20 cellular contexts compared by ENCODE assay signal in the genomic region with DNA sequence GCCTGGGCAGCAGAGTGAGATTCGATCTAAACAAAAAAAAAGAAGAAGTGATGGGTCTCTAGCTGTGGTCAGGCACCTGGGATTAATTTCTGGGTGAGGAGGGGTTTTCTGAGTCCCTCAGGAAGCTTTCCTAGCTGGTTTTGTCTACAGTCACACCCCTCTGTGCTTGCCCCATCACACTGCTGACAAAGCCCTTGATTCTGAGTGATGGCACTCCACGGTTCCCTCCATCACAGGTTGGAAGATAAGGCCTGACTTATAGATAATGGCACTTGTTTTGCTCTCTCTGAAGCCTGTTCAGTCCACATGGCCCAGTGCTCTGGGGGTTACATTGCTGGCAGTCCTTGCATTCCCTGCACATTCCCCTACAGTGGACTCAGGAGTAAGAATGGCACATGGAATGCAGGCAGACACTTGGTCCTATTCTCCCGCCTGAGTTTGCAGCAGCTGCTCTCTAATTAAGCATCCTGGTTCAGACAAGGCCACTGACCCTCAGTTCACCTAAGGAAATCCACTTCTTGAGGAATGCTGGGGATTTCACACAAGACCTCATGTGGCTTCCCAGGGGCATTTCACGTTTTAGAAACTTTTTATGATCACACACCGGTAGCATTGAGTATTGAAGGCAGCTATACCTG.
A peak's percentile ranks its signal among the peaks of the same experiment; 100 is the strongest.
DNase-seq lines count a peak whose midpoint lies in the region; ATAC-seq, FAIRE-seq and TF ChIP-seq lines count a peak whose summit lies in the region.
"Had no signal": no experiment of that assay in that cellular context is flagged by ENCODE, and none has a peak within 500 bp of the region (broad histone marks: within the 10 kb centered on the region; RNA-seq: fewer than 3 reads in every experiment).

No MANE protein-coding gene starts in this region.

- H3K27me3 ChIP-seq in IMR-90 (ENCODE audit: control insufficient read depth, insufficient read depth, low read length) (peaks cover 2% of the 10 kb centered on the region; the same call in 1 of the 2 replicates), H1 (replicated peaks in 1 of 4; ENCODE audit: control insufficient read depth in 3 of 4, extremely low read depth in 1 of 4, insufficient read depth in 3 of 4, low read length in 3 of 4) (no peaks in the 10 kb centered on the region), mesenchymal stem cell (ENCODE audit: control insufficient read depth in 1 of 2, insufficient read depth in 1 of 2, low read length in 2 of 2) (peaks cover 0 to 18% of the 10 kb centered on the region in 2 experiments)
- H3K27me3 ChIP-seq: upper lobe of left lung had no signal

- no peaks in the 10 kb centered on the region; the same call in 1 of the 2 replicates for H3K9me3 ChIP-seq in IMR-90 (ENCODE audit: control insufficient read depth, insufficient read depth, low read length)
- H3K9me3 ChIP-seq in H1 (ENCODE audit: insufficient read depth in 2 of 2, low read depth in 1 of 2, low read length in 1 of 2) = no peaks in the 10 kb centered on the region
- H3K9me3 ChIP-seq in mesenchymal stem cell (ENCODE audit: control insufficient read depth, low read length) = no peaks in the 10 kb centered on the region
- H3K9me3 ChIP-seq: upper lobe of left lung had no signal

- BruUV-seq in IMR-90 (replicated peaks; lab: Mats Ljungman, UMichigan) = no TSS peak
- BruUV-seq in Calu3 (replicated peaks; lab: Mats Ljungman, UMichigan) = no TSS peak

- H2AK5ac ChIP-seq in IMR-90 (ENCODE audit: low read depth, low read length) (no peak overlapping the region), H1 (ENCODE audit: low read depth, low read length) (no peak overlapping the region), mesenchymal stem cell (ENCODE audit: low read length, severe bottlenecking) (peak overlapping the region; percentile 97)

- WGBS in IMR-90 (ENCODE audit: extremely low coverage in 2 of 2, insufficient read length in 1 of 2), 2 experiments = 57% methylated on average over 2 of the region's 5 CpGs; no CpG with 5 or more reads in 1 of the 2 experiments
- WGBS in H1 (ENCODE audit: extremely low coverage in 1 of 2, insufficient coverage in 1 of 2, insufficient read length in 1 of 2, insufficient replicate concordance in 2 of 2, low coverage in 1 of 2, low lambda C conversion rate in 2 of 2, missing lambda C conversion rate in 1 of 2), 2 experiments = 82% methylated on average over 5 of the region's 5 CpGs; no CpG with 5 or more reads in 1 of the 2 experiments
- WGBS in mesenchymal stem cell = 34% methylated on average over 5 of the region's 5 CpGs

- ATAC-seq in IMR-90 (ENCODE audit: low read depth) = 0 out of 2 replicates have a peak, but pooled peaks have one; percentile 14
- no peak for ATAC-seq in HG03045 (IDR thresholded peaks at IDR 0.05; ENCODE audit: unreplicated experiment)
- no peak for ATAC-seq in GM18520 (IDR thresholded peaks at IDR 0.05; ENCODE audit: unreplicated experiment)

- no peak overlapping the region for H3K23ac ChIP-seq in IMR-90 (ENCODE audit: low read depth, low read length)
- no peak overlapping the region for H3K23ac ChIP-seq in H1 (ENCODE audit: insufficient read length)
- no peak overlapping the region for H3K23ac ChIP-seq in mesenchymal stem cell (ENCODE audit: low read length in 2 of 2)

- H3K36me3 ChIP-seq in IMR-90 (ENCODE audit: control insufficient read depth, insufficient read depth, low read length) (no peaks in the 10 kb centered on the region), H1 (ENCODE audit: control insufficient read depth in 2 of 4, insufficient read depth in 4 of 4, low read length in 3 of 4) (no peaks in the 10 kb centered on the region), mesenchymal stem cell (ENCODE audit: control insufficient read depth in 1 of 2, insufficient read depth in 2 of 2, low read depth in 1 of 2, low read length in 2 of 2) (no peaks in the 10 kb centered on the region)
- H3K36me3 ChIP-seq: upper lobe of left lung had no signal

- H3K9ac ChIP-seq in IMR-90 (ENCODE audit: low read depth, low read length) = no peak overlapping the region
- H3K9ac ChIP-seq in H1 (replicated peaks in 1 of 4; ENCODE audit: extremely low read depth in 1 of 4, low read depth in 3 of 4, low read length in 3 of 4) = no peak overlapping the region
- H3K9ac ChIP-seq in mesenchymal stem cell (ENCODE audit: low read length) = no peak overlapping the region
- H3K9ac ChIP-seq: parathyroid adenoma had no signal

- intact Hi-C loops in IMR-90 (cut with micrococcal nuclease) (no loop called here), Calu3 (cut with micrococcal nuclease; ENCODE audit: unreplicated experiment) (no loop called here)

- H3K36me3 Mint-ChIP-seq in Calu3 (ENCODE audit: insufficient read depth, unreplicated experiment) = no peaks in the 10 kb centered on the region

- H4K8ac ChIP-seq in IMR-90 (ENCODE audit: low read depth in 2 of 2, low read length in 2 of 2) = no peak overlapping the region
- no peak overlapping the region for H4K8ac ChIP-seq in H1 (ENCODE audit: extremely low read depth, insufficient read depth, low read length)
- H4K8ac ChIP-seq in mesenchymal stem cell (ENCODE audit: low read length) = no peak overlapping the region

- dilution Hi-C loops in IMR-90 (cut with HindIII; ENCODE audit: low sequenced_read_pairs, unreplicated experiment) = no loop called here

- H4K91ac ChIP-seq in IMR-90 (ENCODE audit: insufficient read depth, low read depth, low read length) (no peak overlapping the region), H1 (replicated peaks; ENCODE audit: insufficient read length, low read length) (no peak overlapping the region), mesenchymal stem cell (ENCODE audit: low read length) (peak overlapping the region; percentile 28)

- no peaks in the 10 kb centered on the region for H4K20me1 ChIP-seq in IMR-90 (ENCODE audit: insufficient read depth, low read length)
- no peaks in the 10 kb centered on the region for H4K20me1 ChIP-seq in H1 (replicated peaks in 1 of 2; ENCODE audit: control insufficient read depth in 1 of 2, insufficient read depth in 2 of 2, low read length in 2 of 2)

- H3K4me1 ChIP-seq in IMR-90 (ENCODE audit: control insufficient read depth, insufficient read depth, low read length) = no peaks in the 10 kb centered on the region
- no peaks in the 10 kb centered on the region for H3K4me1 ChIP-seq in H1 (replicated peaks in 1 of 4; ENCODE audit: control insufficient read depth in 3 of 4, insufficient read depth in 4 of 4, low read length in 3 of 4)
- H3K4me1 ChIP-seq in mesenchymal stem cell (ENCODE audit: control insufficient read depth, insufficient read depth, low read depth, low read length) = peaks cover 10% of the 10 kb centered on the region
- H3K4me1 ChIP-seq: parathyroid adenoma, upper lobe of left lung had no signal

- TF ChIP-seq CTCF in AG04449 (IDR thresholded peaks at IDR 0.05; ENCODE audit: insufficient read depth, low read length, missing control alignments) (no peak), IMR-90 (conservative IDR thresholded peaks at IDR 0.05; ENCODE audit: low read depth, low read length) (no peak), H1 (IDR thresholded peaks at IDR 0.05; ENCODE audit: control extremely low read depth in 1 of 3, insufficient read depth in 1 of 3, low read depth in 1 of 3, low read length in 3 of 3) (no peak), Calu3 (IDR thresholded peaks at IDR 0.05; ENCODE audit: unreplicated experiment) (no peak)

- H3K79me2 ChIP-seq in H1 (ENCODE audit: control insufficient read depth in 1 of 2, insufficient read depth in 2 of 2, low read length in 2 of 2) = no peaks in the 10 kb centered on the region
- H3K79me2 ChIP-seq: parathyroid adenoma had no signal

- no peak for FAIRE-seq in H1 (lab: Jason Lieb, UNC)
- FAIRE-seq: endothelial cell of umbilical vein, GM12891 had no signal

- no peak overlapping the region for H2AK9ac ChIP-seq in IMR-90 (replicated peaks; ENCODE audit: low read depth, low read length, poor library complexity)

- H3K4me2 ChIP-seq in IMR-90 (ENCODE audit: low read depth, low read length) = no peak overlapping the region
- no peak overlapping the region for H3K4me2 ChIP-seq in H1 (ENCODE audit: insufficient read depth in 1 of 2, low read depth in 2 of 2, low read length in 2 of 2)
- H3K4me2 ChIP-seq in mesenchymal stem cell (ENCODE audit: low read length, poor library complexity, severe bottlenecking) = no peak overlapping the region

- H3K9me1 ChIP-seq in IMR-90 (ENCODE audit: insufficient read depth, low read length) = no peaks in the 10 kb centered on the region

- H3K9me3 Mint-ChIP-seq in Calu3 (ENCODE audit: low read depth, unreplicated experiment) = no peaks in the 10 kb centered on the region
- H3K9me3 Mint-ChIP-seq: activated CD4-positive, alpha-beta memory T cell treated with anti-CD3 and anti-CD28 coated beads, Interleukin-2, amount 10 ng/mL, durations not matched to agents 7 days and 5 days; central memory CD8-positive, alpha-beta T cell had no signal

- no peak overlapping the region for H2BK5ac ChIP-seq in IMR-90 (ENCODE audit: low read depth, low read length, poor library complexity, severe bottlenecking)
- no peak overlapping the region for H2BK5ac ChIP-seq in H1 (ENCODE audit: low read depth, low read length)
- peak overlapping the region; percentile 95 for H2BK5ac ChIP-seq in mesenchymal stem cell (ENCODE audit: low read depth, low read length, poor library complexity, severe bottlenecking)

- in situ Hi-C loops in IMR-90 (cut with MboI; ENCODE audit: low sequenced_read_pairs) = no loop called here

- no peaks in the 10 kb centered on the region for H3K4me1 Mint-ChIP-seq in Calu3 (ENCODE audit: low read depth, unreplicated experiment)
- H3K4me1 Mint-ChIP-seq: activated CD4-positive, alpha-beta memory T cell treated with anti-CD3 and anti-CD28 coated beads, Interleukin-2, amount 10 ng/mL, durations not matched to agents 7 days and 5 days had no signal

- POLR2A ChIA-PET in AG04449 (lab: Yijun Ruan, JAX) = interaction anchor here (1.1 kb wide), 1 partner anchor 14 kb away, joined by 4 read pairs; no protein-coding TSS in a partner anchor
- POLR2A ChIA-PET in IMR-90 (lab: Charles Lee; ENCODE audit: unreplicated experiment) = no interaction called here
- POLR2A ChIA-PET in H1 (lab: Charles Lee; ENCODE audit: partially characterized antibody) = no interaction called here

- peak; percentile 89 for DNase-seq in AG04449 (ENCODE audit: low read depth, low spot score)
- DNase-seq in IMR-90 = peak; percentile 13
- DNase-seq in H1 (ENCODE audit: low read depth in 1 of 2, low spot score in 2 of 2) = no peak
- DNase-seq in mesenchymal stem cell = peak; percentile 48
- DNase-seq in Calu3 = no peak
- DNase-seq in epidermal melanocyte (ENCODE audit: insufficient read length, low spot score) = no peak
- DNase-seq: activated CD4-positive, alpha-beta memory T cell treated with anti-CD3 and anti-CD28 coated beads, Interleukin-2, amount 10 ng/mL, durations not matched to agents 7 days and 5 days; activated effector memory CD4-positive, alpha-beta T cell treated with anti-CD3 and anti-CD28 coated beads, Interleukin-2, amount 50 U/mL, for 16 hours; DND-41; Kasumi-1; NCI-H1930; NCI-H748 treated with DMSO at 0.1 percent for 48 hours; SHP77; upper lobe of left lung had no signal

- H3K14ac ChIP-seq in IMR-90 (replicated peaks; ENCODE audit: low read depth, low read length) = no peak overlapping the region
- no peak overlapping the region for H3K14ac ChIP-seq in H1 (ENCODE audit: insufficient read length)
- H3K14ac ChIP-seq in mesenchymal stem cell (ENCODE audit: low read length in 2 of 2) = no peak overlapping the region

- H3K18ac ChIP-seq in IMR-90 (ENCODE audit: low read depth, low read length) (no peak overlapping the region; the same call in 1 of the 2 replicates), H1 (ENCODE audit: extremely low read depth, low read length) (no peak overlapping the region), mesenchymal stem cell (ENCODE audit: low read depth in 1 of 2, low read length in 2 of 2) (no peak overlapping the region)

- no peak for TF ChIP-seq POLR2A in IMR-90 (IDR thresholded peaks at IDR 0.05; ENCODE audit: low read depth, low read length)
- TF ChIP-seq POLR2A in H1 (IDR thresholded peaks at IDR 0.05; ENCODE audit: control extremely low read depth in 1 of 2, low read depth in 2 of 2, low read length in 2 of 2) = no peak

- H2BK12ac ChIP-seq in H1 (ENCODE audit: low read depth, low read length) (no peak overlapping the region), mesenchymal stem cell (ENCODE audit: low read length in 2 of 2) (peak overlapping the region in 1 of 2 experiments; percentile 28)

- H3K4me3 ChIP-seq in AG04449 (ENCODE audit: low read depth, low read length) (no peak overlapping the region), IMR-90 (ENCODE audit: insufficient read depth, low read depth, low read length) (no peak overlapping the region), H1 (ENCODE audit: extremely low read depth in 1 of 4, insufficient read depth in 2 of 4, low read depth in 3 of 4, low read length in 4 of 4) (no peak overlapping the region), mesenchymal stem cell (ENCODE audit: insufficient read depth in 1 of 2, low read depth in 1 of 2, low read length in 2 of 2) (no peak overlapping the region)
- H3K4me3 ChIP-seq: upper lobe of left lung had no signal

- no peak overlapping the region for H3K27ac ChIP-seq in IMR-90 (ENCODE audit: insufficient read depth, low read length)
- H3K27ac ChIP-seq in H1 (ENCODE audit: low read depth, low read length) = no peak overlapping the region
- H3K27ac ChIP-seq in mesenchymal stem cell (ENCODE audit: low read length, poor library complexity, severe bottlenecking) = peak overlapping the region; percentile 91
- H3K27ac ChIP-seq: parathyroid adenoma, upper lobe of left lung had no signal

- no peak overlapping the region for H2BK15ac ChIP-seq in IMR-90 (ENCODE audit: low read depth, low read length)
- H2BK15ac ChIP-seq in H1 (ENCODE audit: low read length) = no peak overlapping the region
- H2BK15ac ChIP-seq in mesenchymal stem cell (ENCODE audit: low read depth, poor library complexity, severe bottlenecking) = no peak overlapping the region

- H3K27ac Mint-ChIP-seq in Calu3 (ENCODE audit: unreplicated experiment) = no peak overlapping the region
- H3K27ac Mint-ChIP-seq: activated CD4-positive, alpha-beta memory T cell treated with anti-CD3 and anti-CD28 coated beads, Interleukin-2, amount 10 ng/mL, durations not matched to agents 7 days and 5 days had no signal

- H3K4me3 Mint-ChIP-seq in Calu3 (ENCODE audit: low read depth, unreplicated experiment) = no peak overlapping the region
- H3K4me3 Mint-ChIP-seq: activated CD4-positive, alpha-beta memory T cell treated with anti-CD3 and anti-CD28 coated beads, Interleukin-2, amount 10 ng/mL, durations not matched to agents 7 days and 5 days; central memory CD8-positive, alpha-beta T cell had no signal

- H2AFZ ChIP-seq in IMR-90 (replicated peaks; ENCODE audit: low read length, poor library complexity) (no peak overlapping the region), H1 (ENCODE audit: low read length) (no peak overlapping the region), mesenchymal stem cell (ENCODE audit: low read depth, low read length) (no peak overlapping the region)
- H2AFZ ChIP-seq: parathyroid adenoma had no signal

- no peak for TF ChIP-seq EP300 in H1 (IDR thresholded peaks at IDR 0.05; ENCODE audit: borderline replicate concordance in 1 of 2, low read depth in 2 of 2, low read length in 2 of 2)

- H2BK20ac ChIP-seq in IMR-90 (ENCODE audit: low read depth, low read length) (no peak overlapping the region), H1 (ENCODE audit: low read length) (no peak overlapping the region)

- H3K4ac ChIP-seq in IMR-90 (ENCODE audit: low read depth, low read length) (no peak overlapping the region), H1 (replicated peaks; ENCODE audit: insufficient read length, low read depth, low read length) (no peak overlapping the region), mesenchymal stem cell (ENCODE audit: low read depth in 1 of 2, low read length in 2 of 2) (no peak overlapping the region)

- H3K79me1 ChIP-seq in IMR-90 (ENCODE audit: low read depth in 1 of 2, low read length in 2 of 2) (no peaks in the 10 kb centered on the region), H1 (ENCODE audit: low read depth, low read length) (no peaks in the 10 kb centered on the region), mesenchymal stem cell (replicated peaks; ENCODE audit: low read length, poor library complexity, severe bottlenecking) (no peaks in the 10 kb centered on the region)

- H3K27me3 Mint-ChIP-seq in Calu3 (ENCODE audit: unreplicated experiment) = no peaks in the 10 kb centered on the region
- H3K27me3 Mint-ChIP-seq: activated CD4-positive, alpha-beta memory T cell treated with anti-CD3 and anti-CD28 coated beads, Interleukin-2, amount 10 ng/mL, durations not matched to agents 7 days and 5 days; central memory CD8-positive, alpha-beta T cell had no signal

- CTCF ChIA-PET in AG04449 (lab: Yijun Ruan, JAX) = no interaction called here
- CTCF ChIA-PET in IMR-90 (lab: Yijun Ruan, JAX) = no interaction called here
- CTCF ChIA-PET in H1 (lab: Charles Lee; ENCODE audit: partially characterized antibody) = interaction anchor here (0.6 to 1.0 kb wide), 2 partner anchors 14 to 1365 kb away, joined by 3 read pairs; no protein-coding TSS in a partner anchor
- CTCF ChIA-PET in Calu3 (lab: Charles Lee) = no interaction called here

- no peaks in the 10 kb centered on the region for H3K23me2 ChIP-seq in H1 (ENCODE audit: low read depth, low read length)

- H4K5ac ChIP-seq in IMR-90 (ENCODE audit: low read depth, low read length) (no peak overlapping the region), H1 (ENCODE audit: insufficient read length, low read depth, low read length) (no peak overlapping the region)

- H3K56ac ChIP-seq in IMR-90 (ENCODE audit: extremely low read depth, insufficient read depth, low read length) (no peak overlapping the region), H1 (replicated peaks; ENCODE audit: insufficient read length, low read depth, low read length) (no peak overlapping the region)

- TF ChIP-seq RAD21 in IMR-90 (IDR thresholded peaks at IDR 0.05; ENCODE audit: low read length) (no peak), H1 (IDR thresholded peaks at IDR 0.05 in 1 of 2, conservative IDR thresholded peaks at IDR 0.05 in 1 of 2; ENCODE audit: low read depth in 2 of 2, low read length in 2 of 2) (no peak)

- no peak overlapping the region for H2BK120ac ChIP-seq in IMR-90 (ENCODE audit: low read depth, low read length)
- no peak overlapping the region for H2BK120ac ChIP-seq in H1 (replicated peaks; ENCODE audit: low read depth, low read length)
- H2BK120ac ChIP-seq in mesenchymal stem cell (ENCODE audit: low read depth, low read length) = no peak overlapping the region

Comparison
In these comparisons a context has a peak if more than half of its experiments do, and no peak if none do; other contexts are left out.
1. DNase-seq: peak in AG04449 (single experiment), IMR-90 (single experiment) and mesenchymal stem cell (single experiment); none in H1 (0 of 2), Calu3 (single experiment) and epidermal melanocyte (single experiment).